In the genomic region with DNA sequence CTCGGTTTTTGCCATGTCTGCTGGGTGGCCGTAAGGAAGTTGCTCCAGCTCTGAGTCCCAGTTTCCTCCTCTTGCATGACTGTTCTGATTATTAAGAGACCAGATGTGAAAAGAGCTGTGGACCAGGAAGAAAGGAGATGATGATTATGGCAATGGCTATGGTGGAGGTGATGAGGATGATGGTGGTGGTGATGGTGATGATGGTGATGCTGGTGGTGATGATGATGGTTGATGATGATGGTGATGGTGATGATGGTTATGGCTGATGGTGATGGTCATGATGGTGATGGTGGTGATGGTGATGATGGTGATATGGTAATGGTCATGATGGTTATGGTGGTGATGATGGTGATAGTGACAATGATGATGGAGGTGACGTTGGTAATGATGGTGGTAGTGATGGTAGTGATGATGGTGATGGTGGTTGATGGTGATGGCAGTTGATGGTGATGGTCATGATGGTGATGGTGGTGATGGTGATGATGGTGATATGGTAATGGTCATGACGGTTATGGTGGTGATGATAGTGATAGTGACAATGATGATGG, we compare ENCODE assay signal across 11 cellular contexts.
"Had no signal": no experiment of that assay in that cellular context is flagged by ENCODE, and none has a peak within 500 bp of the region (broad histone marks: within the 10 kb centered on the region; RNA-seq: fewer than 3 reads in every experiment).

No MANE protein-coding gene starts in this region.

- DNase-seq: effector CD4-positive, alpha-beta T cell; hippocampal formation; mammary epithelial cell; small intestine; stomach; trophoblast cell had no signal

- H3K9me3 ChIP-seq: heart left ventricle, neutrophil, stomach, thoracic aorta had no signal

- H3K4me3 ChIP-seq: thoracic aorta had no signal

- H3K36me3 ChIP-seq: heart left ventricle, neutrophil, stomach, thoracic aorta had no signal

- FAIRE-seq: frontal cortex, small intestine had no signal

- H3K27ac ChIP-seq: coronary artery, heart left ventricle, neutrophil, thoracic aorta had no signal
